ENCODE assay signal across 11 cellular contexts in the genomic region with DNA sequence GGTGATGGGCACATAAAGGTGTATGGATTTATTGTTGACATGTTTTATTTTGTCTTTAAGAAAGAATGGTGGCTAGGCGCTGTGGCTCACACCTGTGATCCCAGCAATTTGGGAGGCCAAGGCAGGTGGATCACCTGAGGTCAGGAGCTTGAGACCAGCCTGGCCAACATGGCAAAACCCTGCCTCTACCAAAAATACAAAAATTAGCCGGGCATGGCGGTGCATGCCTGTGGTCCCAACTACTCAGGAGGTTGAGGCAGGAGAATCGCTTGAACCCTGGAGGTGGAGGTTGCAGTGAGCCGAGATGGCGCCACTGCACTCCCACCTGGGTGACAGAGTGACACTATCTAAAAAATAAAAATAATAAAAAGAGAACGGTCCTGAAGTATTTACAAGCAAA. TPM values are rescaled to one million over a fixed set of nuclear protein-coding genes. Genes with fewer than 3 reads are reported as not detected.
"Had no signal": no experiment of that assay in that cellular context is flagged by ENCODE, and none has a peak within 500 bp of the region (broad histone marks: within the 10 kb centered on the region; RNA-seq: fewer than 3 reads in every experiment).

No MANE protein-coding gene starts in this region.

RNA-seq across cellular contexts. Expression of a gene that starts 30.1 kb away (rescaled TPM):
- total RNA-seq: activated CD4-positive, alpha-beta memory T cell treated with anti-CD3 and anti-CD28 coated beads, Interleukin-2, amount 10 ng/mL, durations not matched to agents 7 days and 5 days; activated CD4-positive, alpha-beta T cell treated with anti-CD3 and anti-CD28 coated beads, Interleukin-2, amount 10 ng/mL, durations not matched to agents 7 days and 5 days; activated naive CD8-positive, alpha-beta T cell treated with anti-CD3 and anti-CD28 coated beads for 36 hours; activated T-cell treated with anti-CD3 and anti-CD28 coated beads, Interleukin-2, amount 50 U/mL, for 4 hours; activated T-helper 2 cell treated with anti-CD3 and anti-CD28 coated beads, Interferon-gamma antibody, Interleukin-2, Interleukin-4, amounts not matched to agents 10 μg/mL and 5 μg/mL and 100 μg/mL, durations not matched to agents 14 hours and 24 hours and 36 hours; astrocyte; cardiac septum; foreskin keratinocyte; gastrocnemius medialis; heart left ventricle; T-helper 1 cell treated with Interleukin-12 subunit alpha and Interleukin-12 subunit beta and Interleukin-4 antibody, amounts not matched to agents 30 ng/mL and 1 ng/mL, for 36 hours had no signal
